In genomic region chr2:42951263-42951938, GRCh38 we compare ENCODE assay signal across 13 cellular contexts.
DNase-seq lines count a peak whose midpoint lies in the region; ATAC-seq and TF ChIP-seq lines count a peak whose summit lies in the region.
"Had no signal": no experiment of that assay in that cellular context is flagged by ENCODE, and none has a peak within 500 bp of the region (broad histone marks: within the 10 kb centered on the region; RNA-seq: fewer than 3 reads in every experiment).

No MANE protein-coding gene starts in this region.

- peaks cover 100% of the 10 kb centered on the region for H3K4me1 ChIP-seq in BLaER1
- peaks cover 39% of the 10 kb centered on the region for H3K4me1 ChIP-seq in adipocyte (ENCODE audit: control insufficient read depth, insufficient read depth, low read length)
- peaks cover 3 to 60% (median 38%) of the 10 kb centered on the region in 12 donors for H3K4me1 ChIP-seq in heart left ventricle
- H3K4me1 ChIP-seq in parathyroid adenoma, result no peaks in the 10 kb centered on the region
- H3K4me1 ChIP-seq in SJCRH30, result peaks cover 12% of the 10 kb centered on the region; the same call in 1 of the 2 replicates

- H3K4me2 ChIP-seq in BLaER1, result peak overlapping the region; percentile 87
- H3K4me2 ChIP-seq in parathyroid adenoma (ENCODE audit: low read length), result no peak overlapping the region

- H3K27me3 ChIP-seq in BLaER1 (no peaks in the 10 kb centered on the region), adipocyte (replicated peaks; ENCODE audit: control insufficient read depth, insufficient read depth, low read length) (no peaks in the 10 kb centered on the region), heart left ventricle (no peaks in the 10 kb centered on the region), parathyroid adenoma (ENCODE audit: control insufficient read depth, insufficient read depth, low read length) (no peaks in the 10 kb centered on the region), SJCRH30 (no peaks in the 10 kb centered on the region)

- TF ChIP-seq POLR2A in heart left ventricle (IDR thresholded peaks at IDR 0.05), result no peak

- peaks cover 10% of the 10 kb centered on the region; the same call in 1 of the 2 replicates for H3K9me3 ChIP-seq in BLaER1
- H3K9me3 ChIP-seq in adipocyte (ENCODE audit: control insufficient read depth, low read length), result no peaks in the 10 kb centered on the region
- peaks cover 0 to 7% (median 0%) of the 10 kb centered on the region in 12 donors for H3K9me3 ChIP-seq in heart left ventricle
- no peaks in the 10 kb centered on the region for H3K9me3 ChIP-seq in parathyroid adenoma (ENCODE audit: control insufficient read depth, low read length)
- no peaks in the 10 kb centered on the region for H3K9me3 ChIP-seq in SJCRH30 (replicated peaks)

- H3K36me3 ChIP-seq in BLaER1 (no peaks in the 10 kb centered on the region), adipocyte (ENCODE audit: control insufficient read depth, insufficient read depth, low read length, severe bottlenecking) (no peaks in the 10 kb centered on the region), heart left ventricle (no peaks in the 10 kb centered on the region), parathyroid adenoma (ENCODE audit: control insufficient read depth, insufficient read depth, low read length) (no peaks in the 10 kb centered on the region), SJCRH30 (no peaks in the 10 kb centered on the region)

- WGBS in heart left ventricle, 4 donors, result 43 to 65% (median 50%) methylated on average over 8 of the region's 8 CpGs

- intact Hi-C loops in heart left ventricle (cut with DNase I), result loop anchor here in 1 of 10 donors (5.0 kb wide), 1 partner anchor 271 kb away; no protein-coding TSS in a partner anchor

- H3K9ac ChIP-seq in BLaER1 (peak overlapping the region; percentile 74), adipocyte (ENCODE audit: low read length) (peak overlapping the region; percentile 32), parathyroid adenoma (no peak overlapping the region)

- no peaks in the 10 kb centered on the region for H4K20me1 ChIP-seq in BLaER1

- DNase-seq in adipocyte (ENCODE audit: low read depth) (no peak), heart left ventricle (peak in 3 of 5 donors; percentile 59 to 75 (median 72)), SJCRH30 (no peak)
- DNase-seq: activated CD4-positive, alpha-beta T cell treated with anti-CD3 and anti-CD28 coated beads, Interleukin-2, amount 10 ng/mL, durations not matched to agents 24 days and 14 days; activated naive CD4-positive, alpha-beta T cell treated with Interleukin-2 at 50 U/mL for 16 hours; HCEC 1CT; NCI-H510A; occipital lobe had no signal

- ATAC-seq in heart left ventricle, result peak; percentile 24 to 72 (median 68)
- no peak for ATAC-seq in HG03280 (IDR thresholded peaks at IDR 0.05; ENCODE audit: unreplicated experiment)
- ATAC-seq in GM18907 (IDR thresholded peaks at IDR 0.05; ENCODE audit: unreplicated experiment), result no peak
- no peak for ATAC-seq in GM21447 (IDR thresholded peaks at IDR 0.05; ENCODE audit: unreplicated experiment)

- H3K4me3 ChIP-seq in BLaER1 (peak overlapping the region; percentile 46), adipocyte (ENCODE audit: low read length) (no peak overlapping the region), heart left ventricle (no peak overlapping the region), parathyroid adenoma (ENCODE audit: low read depth, low read length) (no peak overlapping the region), SJCRH30 (no peak overlapping the region)

- no peak overlapping the region for H2AFZ ChIP-seq in parathyroid adenoma

- no peaks in the 10 kb centered on the region for H3K79me2 ChIP-seq in parathyroid adenoma

- H3K27ac ChIP-seq in BLaER1 (peak overlapping the region; percentile 96), heart left ventricle (peak overlapping the region; percentile 32 to 85 (median 62)), parathyroid adenoma (peak overlapping the region; percentile 64), SJCRH30 (no peak overlapping the region)

- TF ChIP-seq CTCF in heart left ventricle (IDR thresholded peaks at IDR 0.05) (no peak), parathyroid adenoma (IDR thresholded peaks at IDR 0.05) (no peak)

Comparison
In these comparisons a context has a peak if more than half of its experiments do, and no peak if none do; other contexts are left out.
1. DNase-seq: peak in heart left ventricle (3 of 5); none in adipocyte (single experiment) and SJCRH30 (0 of 2).
2. ATAC-seq: peak in heart left ventricle (4 of 4); none in HG03280 (single experiment), GM18907 (single experiment) and GM21447 (single experiment).